ENCODE assay signal across 11 cellular contexts in the genomic region with DNA sequence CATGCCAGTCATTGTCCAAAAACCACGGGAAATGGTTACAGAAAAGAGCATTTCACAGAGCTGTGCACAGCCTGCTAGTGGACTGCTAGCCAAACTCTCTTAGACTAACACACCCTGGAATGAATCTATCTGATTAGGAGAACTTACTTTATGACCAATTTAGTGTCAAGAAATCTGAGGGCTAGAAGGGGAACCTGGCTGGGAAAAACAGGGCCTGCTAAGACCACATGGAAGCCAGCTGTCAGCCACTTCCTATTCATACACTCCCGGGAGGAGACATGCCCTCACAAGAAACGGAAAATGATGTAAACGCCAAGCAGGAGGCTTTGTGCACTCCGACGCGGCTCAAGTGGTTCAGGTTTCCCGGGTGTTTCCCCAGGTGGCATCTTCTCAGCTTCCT. TPM values are rescaled to one million over a fixed set of nuclear protein-coding genes. Genes with fewer than 3 reads are reported as not detected.
DNase-seq lines count a peak whose midpoint lies in the region; ATAC-seq, FAIRE-seq and TF ChIP-seq lines count a peak whose summit lies in the region.
"Had no signal": no experiment of that assay in that cellular context is flagged by ENCODE, and none has a peak within 500 bp of the region (broad histone marks: within the 10 kb centered on the region; RNA-seq: fewer than 3 reads in every experiment).

No MANE protein-coding gene starts in this region.

- peaks cover 6% of the 10 kb centered on the region for H3K36me3 Mint-ChIP-seq in activated CD8-positive, alpha-beta T cell treated with anti-CD3 and anti-CD28 coated beads for 36 hours (ENCODE audit: low read depth)
- H3K36me3 Mint-ChIP-seq in glutamatergic neuron (ENCODE audit: unreplicated experiment): peaks cover 6% of the 10 kb centered on the region
- H3K36me3 Mint-ChIP-seq: activated CD4-positive, alpha-beta memory T cell treated with anti-CD3 and anti-CD28 coated beads for 36 hours had no signal

- peaks cover 4% of the 10 kb centered on the region for H3K9me3 Mint-ChIP-seq in activated CD8-positive, alpha-beta T cell treated with anti-CD3 and anti-CD28 coated beads for 36 hours
- H3K9me3 Mint-ChIP-seq in glutamatergic neuron (ENCODE audit: unreplicated experiment): peaks cover 16% of the 10 kb centered on the region

- H3K27ac Mint-ChIP-seq in activated CD8-positive, alpha-beta T cell treated with anti-CD3 and anti-CD28 coated beads for 36 hours: peak overlapping the region; percentile 44
- H3K27ac Mint-ChIP-seq in glutamatergic neuron (ENCODE audit: unreplicated experiment): peak overlapping the region; percentile 88
- H3K27ac Mint-ChIP-seq: activated CD4-positive, alpha-beta memory T cell treated with anti-CD3 and anti-CD28 coated beads for 36 hours had no signal

- peaks cover 35% of the 10 kb centered on the region for H3K4me1 Mint-ChIP-seq in activated CD8-positive, alpha-beta T cell treated with anti-CD3 and anti-CD28 coated beads for 36 hours (ENCODE audit: low read depth)
- peaks cover 34% of the 10 kb centered on the region for H3K4me1 Mint-ChIP-seq in glutamatergic neuron (ENCODE audit: low read depth, unreplicated experiment)

- CTCF ChIA-PET in activated CD8-positive, alpha-beta T cell treated with anti-CD3 and anti-CD28 coated beads for 36 hours (lab: Charles Lee): interaction anchor here (1.0 to 10.6 kb wide), 6 partner anchors 47 to 464 kb away, joined by 3 to 202 read pairs (median 6); a partner anchor contains a TSS

- POLR2A ChIA-PET in activated CD8-positive, alpha-beta T cell treated with anti-CD3 and anti-CD28 coated beads for 36 hours (lab: Charles Lee): interaction anchor here (0.7 kb wide), 1 partner anchor 135 kb away, joined by 3 read pairs; no protein-coding TSS in a partner anchor

- no peak overlapping the region for H3K4me3 Mint-ChIP-seq in activated CD8-positive, alpha-beta T cell treated with anti-CD3 and anti-CD28 coated beads for 36 hours
- H3K4me3 Mint-ChIP-seq in glutamatergic neuron (ENCODE audit: unreplicated experiment): peak overlapping the region; percentile 62
- H3K4me3 Mint-ChIP-seq: activated CD4-positive, alpha-beta memory T cell treated with anti-CD3 and anti-CD28 coated beads for 36 hours had no signal

- intact Hi-C loops in Right ventricle myocardium inferior (cut with DNase I): no loop called here
- intact Hi-C loops in left ventricle myocardium inferior (cut with micrococcal nuclease): no loop called here
- intact Hi-C loops in activated CD8-positive, alpha-beta T cell treated with anti-CD3 and anti-CD28 coated beads for 36 hours (cut with micrococcal nuclease): loop anchor here (10.0 kb wide), 2 partner anchors 463 to 503 kb away; a partner anchor contains a TSS
- intact Hi-C loops in tibial artery (cut with DNase I; ENCODE audit: low total_unique reads): loop anchor here (10.0 kb wide), 2 partner anchors 693 to 803 kb away; no protein-coding TSS in a partner anchor

- no peak overlapping the region for H3K4me3 ChIP-seq in left ventricle myocardium inferior
- no peak overlapping the region for H3K4me3 ChIP-seq in tibial artery

- ATAC-seq in Right ventricle myocardium inferior: peak; percentile 64
- ATAC-seq in activated CD8-positive, alpha-beta T cell treated with anti-CD3 and anti-CD28 coated beads for 36 hours: no peak
- ATAC-seq in HG02840 (IDR thresholded peaks at IDR 0.05; ENCODE audit: low FRiP score, unreplicated experiment): no peak
- ATAC-seq in GM18498 (IDR thresholded peaks at IDR 0.05; ENCODE audit: unreplicated experiment): no peak

- H3K36me3 ChIP-seq in left ventricle myocardium inferior (no peaks in the 10 kb centered on the region), tibial artery (no peaks in the 10 kb centered on the region)

- H3K9me3 ChIP-seq in left ventricle myocardium inferior (replicated peaks) (no peaks in the 10 kb centered on the region), tibial artery (no peaks in the 10 kb centered on the region)

- H3K27me3 ChIP-seq in left ventricle myocardium inferior (ENCODE audit: low read depth) (no peaks in the 10 kb centered on the region), tibial artery (no peaks in the 10 kb centered on the region)

- peak; percentile 62 for DNase-seq in Right ventricle myocardium inferior (ENCODE audit: missing footprints)
- no peak for DNase-seq in left ventricle myocardium inferior
- DNase-seq in activated CD8-positive, alpha-beta T cell treated with anti-CD3 and anti-CD28 coated beads for 36 hours: peak; percentile 13
- peak; percentile 36 for DNase-seq in glutamatergic neuron
- no peak for DNase-seq in tibial artery
- no peak for DNase-seq in HTR-8/SVneo (ENCODE audit: insufficient read length, low spot score)
- DNase-seq: activated CD4-positive, alpha-beta memory T cell treated with anti-CD3 and anti-CD28 coated beads for 36 hours; amygdala; NCI-H1694 had no signal

- no peaks in the 10 kb centered on the region for H3K27me3 Mint-ChIP-seq in activated CD8-positive, alpha-beta T cell treated with anti-CD3 and anti-CD28 coated beads for 36 hours
- peaks cover 4% of the 10 kb centered on the region for H3K27me3 Mint-ChIP-seq in glutamatergic neuron (ENCODE audit: unreplicated experiment)
- H3K27me3 Mint-ChIP-seq: activated CD4-positive, alpha-beta memory T cell treated with anti-CD3 and anti-CD28 coated beads for 36 hours had no signal

- H3K27ac ChIP-seq in left ventricle myocardium inferior (replicated peaks) (no peak overlapping the region), tibial artery (peak overlapping the region; percentile 25 to 67)

- TF ChIP-seq CTCF in left ventricle myocardium inferior (IDR thresholded peaks at IDR 0.05; ENCODE audit: borderline replicate concordance) (no peak), glutamatergic neuron (IDR thresholded peaks at IDR 0.05; ENCODE audit: partially characterized antibody, unreplicated experiment) (no peak), tibial artery (IDR thresholded peaks at IDR 0.05) (no peak)
- no peak for TF ChIP-seq CTCF in activated CD8-positive, alpha-beta T cell treated with anti-CD3 and anti-CD28 coated beads for 36 hours (IDR thresholded peaks at IDR 0.05)

- H3K4me1 ChIP-seq in left ventricle myocardium inferior (peaks cover 12% of the 10 kb centered on the region), tibial artery (peaks cover 0 to 64% (median 23%) of the 10 kb centered on the region in 4 donors)

- FAIRE-seq in HTR-8/SVneo (lab: Jason Lieb, UNC): no peak

RNA-seq across cellular contexts. Expression of a gene that starts 54.8 kb away (rescaled TPM):
- 13.1 TPM for total RNA-seq in Right ventricle myocardium inferior
- total RNA-seq in left ventricle myocardium inferior: 14.7 TPM
- 10 to 100 TPM; 12.6 to 14.3 TPM for total RNA-seq in activated CD8-positive, alpha-beta T cell treated with anti-CD3 and anti-CD28 coated beads for 36 hours
- total RNA-seq in glutamatergic neuron (ENCODE audit: unreplicated experiment): 19.0 TPM

Comparison
In these comparisons a context has a peak if more than half of its experiments do, and no peak if none do; other contexts are left out.
1. DNase-seq: peak in Right ventricle myocardium inferior (single experiment), activated CD8-positive, alpha-beta T cell treated with anti-CD3 and anti-CD28 coated beads for 36 hours (single experiment) and glutamatergic neuron (single experiment); none in left ventricle myocardium inferior (single experiment), tibial artery (0 of 2) and HTR-8/SVneo (single experiment).
2. intact Hi-C loops: an anchor here in activated CD8-positive, alpha-beta T cell treated with anti-CD3 and anti-CD28 coated beads for 36 hours (10.0 kb wide) and tibial artery (10.0 kb wide); none called in Right ventricle myocardium inferior and left ventricle myocardium inferior.